1 cellular context compared by ENCODE assay signal in the genomic region with DNA sequence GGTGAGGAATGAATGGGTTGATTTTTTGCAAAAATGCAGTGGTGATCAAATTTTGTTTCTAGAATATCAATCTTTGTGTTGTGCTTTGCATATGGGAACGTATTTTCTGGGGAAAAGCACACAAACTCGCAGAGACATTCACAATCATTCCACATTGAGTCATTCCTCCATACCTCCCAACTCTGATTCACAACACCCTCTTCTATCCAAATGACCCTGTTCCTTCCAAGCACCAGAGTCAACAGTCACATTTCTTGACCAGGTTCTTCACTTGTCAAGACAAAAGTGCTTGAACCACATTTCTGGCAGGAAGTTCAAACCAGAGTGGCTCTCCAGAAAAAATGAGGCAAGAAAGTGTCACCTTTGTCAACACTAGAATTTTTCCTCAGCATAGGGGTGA. TPM values are rescaled to one million over a fixed set of nuclear protein-coding genes. Genes with fewer than 3 reads are reported as not detected.
"Had no signal": no experiment of that assay in that cellular context is flagged by ENCODE, and none has a peak within 500 bp of the region (broad histone marks: within the 10 kb centered on the region; RNA-seq: fewer than 3 reads in every experiment).

No MANE protein-coding gene starts in this region.

RNA-seq across cellular contexts. Expression of a gene that starts 35.3 kb away (rescaled TPM):
- total RNA-seq: urinary bladder had no signal
